Comparison of ENCODE assay signal across 8 cellular contexts in the genomic region with DNA sequence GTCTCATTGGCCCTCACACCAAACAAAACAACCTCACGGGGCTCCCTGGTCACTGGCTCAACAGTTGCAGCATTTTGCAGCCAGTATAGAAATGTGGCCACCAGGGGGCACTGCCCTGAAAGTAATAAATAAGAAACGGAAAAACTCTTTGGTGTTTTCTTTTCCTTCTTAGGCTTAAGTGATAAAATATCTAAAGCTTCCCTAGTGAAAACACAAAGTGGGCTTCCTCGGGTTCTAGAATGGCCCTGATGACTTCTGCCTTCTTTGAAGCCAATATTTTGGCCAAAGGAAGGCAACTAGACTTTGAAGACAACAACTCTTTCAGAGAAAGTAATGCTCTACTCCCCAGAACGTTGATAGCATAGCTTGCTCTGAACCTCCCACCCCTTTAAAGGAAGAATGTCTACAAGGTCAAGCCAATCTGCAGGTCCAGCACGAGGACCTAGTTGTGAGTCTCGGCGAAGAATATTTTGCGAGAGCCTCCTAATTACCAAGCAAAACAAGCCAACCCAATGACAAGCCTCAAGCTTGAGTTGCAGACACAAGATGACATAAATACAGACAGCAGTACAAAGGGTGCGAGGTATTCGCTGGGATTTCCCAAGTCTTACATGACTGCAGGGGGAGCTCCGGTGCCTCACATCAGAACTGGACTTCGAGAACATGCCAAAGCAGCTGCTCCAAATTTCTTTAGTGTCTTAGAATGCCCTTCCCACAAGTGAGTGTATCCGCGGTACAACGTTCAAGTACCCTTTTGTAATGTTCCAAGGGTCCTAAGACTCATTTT. TPM values are rescaled to one million over a fixed set of nuclear protein-coding genes. Genes with fewer than 3 reads are reported as not detected.
A peak's percentile ranks its signal among the peaks of the same experiment; 100 is the strongest.
DNase-seq lines count a peak whose midpoint lies in the region; ATAC-seq and TF ChIP-seq lines count a peak whose summit lies in the region.

No MANE protein-coding gene starts in this region.

- H3K27me3 Mint-ChIP-seq in T-helper 2 cell treated with Interferon-gamma antibody and Interleukin-4, amounts not matched to agents 5 μg/mL and 100 μg/mL, for 36 hours (ENCODE audit: low read depth), result no peaks in the 10 kb centered on the region

- H3K4me1 Mint-ChIP-seq in T-helper 2 cell treated with Interferon-gamma antibody and Interleukin-4, amounts not matched to agents 5 μg/mL and 100 μg/mL, for 36 hours (ENCODE audit: low read depth), result peaks cover 33% of the 10 kb centered on the region

- DNase-seq in NCI-H187 (lab: John Stamatoyannopoulos, UW) (peak; percentile 70 to 73), NCI-H187 treated with DMSO at 0.1 percent for 48 hours (lab: John Stamatoyannopoulos, UW) (no peak), NCI-H1105 (lab: John Stamatoyannopoulos, UW) (peak; percentile 68), astrocyte of the cerebellum (ENCODE audit: low read depth) (peak; percentile 68), hypothalamus (lab: John Stamatoyannopoulos, UW) (peak in 46 of 51 donors; percentile 13 to 91 (median 59)), sciatic nerve (ENCODE audit: low spot score) (peak; percentile 92)
- peak; percentile 66 for DNase-seq in T-helper 2 cell treated with Interferon-gamma antibody and Interleukin-4, amounts not matched to agents 5 μg/mL and 100 μg/mL, for 36 hours (ENCODE audit: low spot score)

- H3K4me3 Mint-ChIP-seq in T-helper 2 cell treated with Interferon-gamma antibody and Interleukin-4, amounts not matched to agents 5 μg/mL and 100 μg/mL, for 36 hours, result peak overlapping the region; percentile 88

- ATAC-seq in sciatic nerve, result peak; percentile 69
- ATAC-seq in HG02852 (IDR thresholded peaks at IDR 0.05; ENCODE audit: unreplicated experiment), result no peak

- in situ Hi-C loops in astrocyte of the cerebellum (cut with HindIII; ENCODE audit: low sequenced_read_pairs), result loop anchor here (5.0 kb wide), 1 partner anchor 66 kb away; no protein-coding TSS in a partner anchor

- peak overlapping the region; percentile 67 for H3K4me3 ChIP-seq in astrocyte of the cerebellum (ENCODE audit: low read depth, low read length)

- intact Hi-C loops in sciatic nerve (cut with DNase I), result no loop called here

- peak; percentile 69 for TF ChIP-seq CTCF in astrocyte of the cerebellum (IDR thresholded peaks at IDR 0.05; ENCODE audit: low read depth, low read length, missing control alignments)

- peak overlapping the region; percentile 84 for H3K27ac Mint-ChIP-seq in T-helper 2 cell treated with Interferon-gamma antibody and Interleukin-4, amounts not matched to agents 5 μg/mL and 100 μg/mL, for 36 hours

- H3K36me3 Mint-ChIP-seq in T-helper 2 cell treated with Interferon-gamma antibody and Interleukin-4, amounts not matched to agents 5 μg/mL and 100 μg/mL, for 36 hours (ENCODE audit: low read depth), result peaks cover 8% of the 10 kb centered on the region

- no peaks in the 10 kb centered on the region for H3K9me3 Mint-ChIP-seq in T-helper 2 cell treated with Interferon-gamma antibody and Interleukin-4, amounts not matched to agents 5 μg/mL and 100 μg/mL, for 36 hours

RNA-seq across cellular contexts. Expression of a gene that starts 2.6 kb away (rescaled TPM):
- total RNA-seq in sciatic nerve, result 118 TPM
